9 cellular contexts compared by ENCODE assay signal in genomic region chr12:130873825-130874224, GRCh38. TPM values are rescaled to one million over a fixed set of nuclear protein-coding genes. Genes with fewer than 3 reads are reported as not detected.
A peak's percentile ranks its signal among the peaks of the same experiment; 100 is the strongest.
DNase-seq lines count a peak whose midpoint lies in the region; ATAC-seq and TF ChIP-seq lines count a peak whose summit lies in the region.
"Had no signal": no experiment of that assay in that cellular context is flagged by ENCODE, and none has a peak within 500 bp of the region (broad histone marks: within the 10 kb centered on the region; RNA-seq: fewer than 3 reads in every experiment).

No MANE protein-coding gene starts in this region.

- peak overlapping the region; percentile 95 for H3K4me3 Mint-ChIP-seq in activated CD8-positive, alpha-beta memory T cell treated with anti-CD3 and anti-CD28 coated beads, Interleukin-2, amount 10 ng/mL, durations not matched to agents 7 days and 5 days
- peak overlapping the region; percentile 99 for H3K4me3 Mint-ChIP-seq in endothelial cell (ENCODE audit: unreplicated experiment)

- H3K79me2 ChIP-seq in PC-3 (ENCODE audit: low read length), result peaks cover 50% of the 10 kb centered on the region
- peaks cover 25% of the 10 kb centered on the region for H3K79me2 ChIP-seq in smooth muscle cell (ENCODE audit: low read depth)

- POLR2A ChIA-PET in PC-3 (lab: Charles Lee; ENCODE audit: unreplicated experiment), result no interaction called here

- peaks cover 34% of the 10 kb centered on the region for H3F3A ChIP-seq in PC-3 (ENCODE audit: low read length, unreplicated experiment)
- H3F3A ChIP-seq in smooth muscle cell (ENCODE audit: low read depth), result peaks cover 45% of the 10 kb centered on the region

- peak overlapping the region; percentile 92; the same call in 1 of the 2 replicates for H3K9ac ChIP-seq in PC-3 (ENCODE audit: low read length)
- H3K9ac ChIP-seq in smooth muscle cell (ENCODE audit: low read depth), result no peak overlapping the region

- H3K4me1 Mint-ChIP-seq in activated CD8-positive, alpha-beta memory T cell treated with anti-CD3 and anti-CD28 coated beads, Interleukin-2, amount 10 ng/mL, durations not matched to agents 7 days and 5 days, result peaks cover 60% of the 10 kb centered on the region
- H3K4me1 Mint-ChIP-seq in endothelial cell (ENCODE audit: unreplicated experiment), result peaks cover 14% of the 10 kb centered on the region

- TF ChIP-seq CTCF in PC-3 (conservative IDR thresholded peaks at IDR 0.05; ENCODE audit: low read depth, low read length), result no peak
- TF ChIP-seq CTCF in endothelial cell (IDR thresholded peaks at IDR 0.05; ENCODE audit: unreplicated experiment), result no peak
- TF ChIP-seq CTCF in smooth muscle cell (IDR thresholded peaks at IDR 0.05; ENCODE audit: borderline replicate concordance, insufficient read depth, poor library complexity, severe bottlenecking), result no peak

- peaks cover 62% of the 10 kb centered on the region for H4K20me1 ChIP-seq in PC-3 (ENCODE audit: low read length)
- H4K20me1 ChIP-seq in smooth muscle cell (ENCODE audit: low read depth), result peaks cover 61% of the 10 kb centered on the region

- BruUV-seq in PC-3 (replicated peaks; lab: Mats Ljungman, UMichigan), result no TSS peak

- peak overlapping the region; percentile 79 for H3K4me3 ChIP-seq in PC-3 (ENCODE audit: low read length)
- peak overlapping the region; percentile 74 for H3K4me3 ChIP-seq in smooth muscle cell

- no peaks in the 10 kb centered on the region for H3K27me3 ChIP-seq in PC-3 (ENCODE audit: low read length)
- no peaks in the 10 kb centered on the region for H3K27me3 ChIP-seq in smooth muscle cell (ENCODE audit: low read depth)

- H3K4me1 ChIP-seq in PC-3 (ENCODE audit: insufficient read depth, low read length), result peaks cover 26% of the 10 kb centered on the region
- H3K4me1 ChIP-seq in smooth muscle cell (ENCODE audit: low read depth), result peaks cover 24% of the 10 kb centered on the region

- H3K9me2 ChIP-seq in PC-3 (replicated peaks; ENCODE audit: low read length), result no peaks in the 10 kb centered on the region

- no peak overlapping the region for H3K27ac ChIP-seq in PC-3 (ENCODE audit: low read length)
- H3K27ac ChIP-seq in smooth muscle cell (ENCODE audit: low read depth), result no peak overlapping the region

- WGBS in smooth muscle cell (ENCODE audit: low lambda C conversion rate), result 82% methylated on average over 4 of the region's 4 CpGs

- ATAC-seq in activated CD8-positive, alpha-beta memory T cell treated with anti-CD3 and anti-CD28 coated beads, Interleukin-2, amount 10 ng/mL, durations not matched to agents 7 days and 5 days, result no peak
- ATAC-seq in PC-3 (no peak), GM21717 (IDR thresholded peaks at IDR 0.05; ENCODE audit: unreplicated experiment) (no peak)

- CTCF ChIA-PET in activated CD8-positive, alpha-beta memory T cell treated with anti-CD3 and anti-CD28 coated beads, Interleukin-2, amount 10 ng/mL, durations not matched to agents 7 days and 5 days (lab: Charles Lee), result no interaction called here
- CTCF ChIA-PET in PC-3 (lab: Charles Lee), result no interaction called here

- H3K27ac Mint-ChIP-seq in activated CD8-positive, alpha-beta memory T cell treated with anti-CD3 and anti-CD28 coated beads, Interleukin-2, amount 10 ng/mL, durations not matched to agents 7 days and 5 days, result peak overlapping the region; percentile 92
- no peak overlapping the region for H3K27ac Mint-ChIP-seq in endothelial cell (ENCODE audit: unreplicated experiment)

- H3K4me2 ChIP-seq in PC-3 (ENCODE audit: low read length) (peak overlapping the region; percentile 92), smooth muscle cell (peak overlapping the region; percentile 92)

- no peak overlapping the region for H2AFZ ChIP-seq in PC-3 (ENCODE audit: low read length)
- H2AFZ ChIP-seq in smooth muscle cell (ENCODE audit: low read depth), result no peak overlapping the region

- H3K36me3 ChIP-seq in PC-3 (ENCODE audit: low read depth, low read length) (peaks cover 50% of the 10 kb centered on the region), smooth muscle cell (ENCODE audit: low read depth) (peaks cover 33% of the 10 kb centered on the region)

- intact Hi-C loops in PC-3 (cut with micrococcal nuclease), result no loop called here

- H3K9me3 Mint-ChIP-seq in activated CD8-positive, alpha-beta memory T cell treated with anti-CD3 and anti-CD28 coated beads, Interleukin-2, amount 10 ng/mL, durations not matched to agents 7 days and 5 days (ENCODE audit: low read depth), result no peaks in the 10 kb centered on the region
- no peaks in the 10 kb centered on the region for H3K9me3 Mint-ChIP-seq in endothelial cell (ENCODE audit: unreplicated experiment)

- H3K9me3 ChIP-seq in PC-3 (ENCODE audit: low read length) (no peaks in the 10 kb centered on the region), smooth muscle cell (replicated peaks; ENCODE audit: low read depth) (no peaks in the 10 kb centered on the region)

- no peaks in the 10 kb centered on the region for H3K27me3 Mint-ChIP-seq in activated CD8-positive, alpha-beta memory T cell treated with anti-CD3 and anti-CD28 coated beads, Interleukin-2, amount 10 ng/mL, durations not matched to agents 7 days and 5 days
- peaks cover 8% of the 10 kb centered on the region for H3K27me3 Mint-ChIP-seq in endothelial cell (ENCODE audit: unreplicated experiment)

- peaks cover 51% of the 10 kb centered on the region for H3K36me3 Mint-ChIP-seq in activated CD8-positive, alpha-beta memory T cell treated with anti-CD3 and anti-CD28 coated beads, Interleukin-2, amount 10 ng/mL, durations not matched to agents 7 days and 5 days
- H3K36me3 Mint-ChIP-seq in endothelial cell (ENCODE audit: low read depth, unreplicated experiment), result peaks cover 28% of the 10 kb centered on the region

- peak; percentile 42 for DNase-seq in activated CD8-positive, alpha-beta memory T cell treated with anti-CD3 and anti-CD28 coated beads, Interleukin-2, amount 10 ng/mL, durations not matched to agents 7 days and 5 days
- no peak for DNase-seq in activated CD8-positive, alpha-beta memory T cell treated with anti-CD3 and anti-CD28 coated beads, Interleukin-2, amount 50 U/mL, for 4 hours
- DNase-seq in PC-3 (no peak), endothelial cell (ENCODE audit: low spot score) (no peak), smooth muscle cell (lab: John Stamatoyannopoulos, UW; ENCODE audit: unreplicated experiment) (no peak), HuH-7 (ENCODE audit: low spot score) (no peak), NCI-H2196 (lab: John Stamatoyannopoulos, UW; ENCODE audit: unreplicated experiment) (no peak)
- DNase-seq: AML-193 had no signal

RNA-seq across cellular contexts. Expression of gene RAN, which starts 2.0 kb away (rescaled TPM):
- 1,000 to 10,000 TPM; 1,047 to 1,473 TPM for total RNA-seq in activated CD8-positive, alpha-beta memory T cell treated with anti-CD3 and anti-CD28 coated beads, Interleukin-2, amount 10 ng/mL, durations not matched to agents 7 days and 5 days
- total RNA-seq in PC-3 (2014; rRNA removed) (3,300 and 3,371 TPM in 2 replicates), endothelial cell (ENCODE audit: unreplicated experiment) (685 TPM), smooth muscle cell (332 and 367 TPM in 2 replicates)
- 595 and 627 TPM in 2 replicates for polyA plus RNA-seq in smooth muscle cell

RNA-seq across cellular contexts. Expression of gene STX2, which starts 34.8 kb away (rescaled TPM):
- 10 to 100 TPM; 17.2 to 17.8 TPM for total RNA-seq in activated CD8-positive, alpha-beta memory T cell treated with anti-CD3 and anti-CD28 coated beads, Interleukin-2, amount 10 ng/mL, durations not matched to agents 7 days and 5 days
- total RNA-seq in PC-3 (2014; rRNA removed) (18.2 and 24.0 TPM in 2 replicates), endothelial cell (ENCODE audit: unreplicated experiment) (17.4 TPM), smooth muscle cell (31.4 and 32.8 TPM in 2 replicates)
- 21.7 and 25.3 TPM in 2 replicates for polyA plus RNA-seq in smooth muscle cell
